In the genomic region with DNA sequence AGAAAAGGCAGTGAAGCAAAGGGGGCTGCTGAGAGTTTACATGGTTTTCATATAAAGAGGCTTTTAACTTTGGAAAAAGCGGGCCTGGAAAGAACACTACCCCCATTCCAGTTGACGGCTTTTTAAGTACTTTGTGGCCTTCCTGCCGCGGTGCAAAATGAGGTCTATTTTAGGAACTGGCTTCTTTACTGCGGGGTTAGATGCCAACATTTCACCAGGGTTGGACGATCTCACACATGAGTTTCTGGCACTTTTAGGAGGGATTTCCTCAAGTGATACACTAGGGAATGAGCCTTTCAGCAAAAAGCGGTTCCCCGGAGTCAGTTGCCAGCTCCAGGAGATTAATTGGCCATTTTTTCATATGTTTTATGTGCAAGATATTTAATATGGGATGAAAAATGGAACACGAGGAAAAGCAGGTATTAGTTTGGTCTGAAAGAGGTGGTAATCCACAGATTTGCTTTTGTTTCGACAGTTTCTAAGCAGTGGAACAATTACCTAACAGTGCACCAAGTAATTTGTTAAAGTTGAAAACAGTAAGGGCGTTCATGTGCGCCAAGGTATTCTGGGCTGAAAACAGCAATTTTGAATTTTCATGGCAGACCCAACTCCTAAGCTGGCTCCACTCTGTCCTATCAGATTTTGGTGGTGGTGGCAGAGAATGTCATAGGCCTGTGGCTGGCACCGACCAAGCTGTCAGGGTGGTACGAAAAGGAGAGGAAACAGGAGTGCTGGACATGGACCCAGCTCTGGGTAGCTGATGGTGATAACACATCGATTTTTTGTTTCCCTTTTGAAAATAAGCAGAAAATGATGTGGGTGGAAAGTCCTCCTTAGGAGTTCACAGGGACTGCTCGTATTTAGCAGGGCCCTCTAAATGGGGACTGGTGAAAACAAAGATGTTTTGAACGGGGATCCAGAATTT, we compare ENCODE assay signal across 1 cellular context.
TF ChIP-seq lines count a peak whose summit lies in the region.

No MANE protein-coding gene starts in this region.

TF ChIP-seq in HCT116, 20 proteins besides CTCF, POLR2A, EP300 and RAD21:
- TF ChIP-seq, protein P1, sequence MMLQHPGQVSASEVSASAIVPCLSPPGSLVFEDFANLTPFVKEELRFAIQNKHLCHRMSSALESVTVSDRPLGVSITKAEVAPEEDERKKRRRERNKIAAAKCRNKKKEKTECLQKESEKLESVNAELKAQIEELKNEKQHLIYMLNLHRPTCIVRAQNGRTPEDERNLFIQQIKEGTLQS (IDR thresholded peaks at IDR 0.05) = no peak
- no peak for TF ChIP-seq FOSL1 (IDR thresholded peaks at IDR 0.05; ENCODE audit: low read depth)
- TF ChIP-seq CBX3 (IDR thresholded peaks at IDR 0.05; ENCODE audit: low read depth) = no peak
TF ChIP-seq in HCT116: peak in this region for 0.
